Comparison of ENCODE assay signal across 14 cellular contexts in genomic region chr17:73151888-73152633, GRCh38. TPM values are rescaled to one million over a fixed set of nuclear protein-coding genes. Genes with fewer than 3 reads are reported as not detected.
DNase-seq lines count a peak whose midpoint lies in the region; ATAC-seq, FAIRE-seq and TF ChIP-seq lines count a peak whose summit lies in the region.
"Had no signal": no experiment of that assay in that cellular context is flagged by ENCODE, and none has a peak within 500 bp of the region (broad histone marks: within the 10 kb centered on the region; RNA-seq: fewer than 3 reads in every experiment).

No MANE protein-coding gene starts in this region.

- peaks cover 3% of the 10 kb centered on the region for H3K36me3 Mint-ChIP-seq in activated naive CD8-positive, alpha-beta T cell treated with anti-CD3 and anti-CD28 coated beads, Interleukin-2, amount 50 U/mL, for 24 hours (ENCODE audit: low read depth)
- no peaks in the 10 kb centered on the region for H3K36me3 Mint-ChIP-seq in progenitor cell of endocrine pancreas (ENCODE audit: insufficient read depth)

- DNase-seq in GDM1 (lab: John Stamatoyannopoulos, UW) (peak; percentile 35), NCI-H526 treated with DMSO at 0.1 percent for 48 hours (lab: John Stamatoyannopoulos, UW) (peak; percentile 51), progenitor cell of endocrine pancreas (ENCODE audit: low spot score, unreplicated experiment) (no peak), T1000 (lab: John Stamatoyannopoulos, UW) (no peak), urothelium cell line (ENCODE audit: low spot score) (no peak), NCI-H1092 (lab: John Stamatoyannopoulos, UW) (no peak)
- no peak for DNase-seq in activated naive CD8-positive, alpha-beta T cell treated with anti-CD3 and anti-CD28 coated beads, Interleukin-2, amount 50 U/mL, for 24 hours
- DNase-seq: dorsolateral prefrontal cortex, islet precursor cell, NCI-H2107, right cardiac atrium, T-helper 9 cell had no signal

- FAIRE-seq in urothelium cell line (lab: Jason Lieb, UNC), result no peak
- FAIRE-seq: frontal cortex had no signal

- peaks cover 11% of the 10 kb centered on the region for H3K9me3 Mint-ChIP-seq in activated naive CD8-positive, alpha-beta T cell treated with anti-CD3 and anti-CD28 coated beads, Interleukin-2, amount 50 U/mL, for 24 hours
- peaks cover 10% of the 10 kb centered on the region for H3K9me3 Mint-ChIP-seq in progenitor cell of endocrine pancreas (ENCODE audit: low read depth)

- H3K4me3 Mint-ChIP-seq in activated naive CD8-positive, alpha-beta T cell treated with anti-CD3 and anti-CD28 coated beads, Interleukin-2, amount 50 U/mL, for 24 hours, result no peak overlapping the region
- no peak overlapping the region for H3K4me3 Mint-ChIP-seq in progenitor cell of endocrine pancreas (ENCODE audit: low read depth)
- H3K4me3 Mint-ChIP-seq: IgD-negative memory B cell had no signal

- peak overlapping the region; percentile 63 for H3K27ac Mint-ChIP-seq in activated naive CD8-positive, alpha-beta T cell treated with anti-CD3 and anti-CD28 coated beads, Interleukin-2, amount 50 U/mL, for 24 hours
- peak overlapping the region; percentile 86 for H3K27ac Mint-ChIP-seq in progenitor cell of endocrine pancreas
- H3K27ac Mint-ChIP-seq: IgD-negative memory B cell had no signal

- peaks cover 25% of the 10 kb centered on the region for H3K4me1 Mint-ChIP-seq in activated naive CD8-positive, alpha-beta T cell treated with anti-CD3 and anti-CD28 coated beads, Interleukin-2, amount 50 U/mL, for 24 hours
- peaks cover 23% of the 10 kb centered on the region for H3K4me1 Mint-ChIP-seq in progenitor cell of endocrine pancreas (ENCODE audit: low read depth)

- ATAC-seq in activated naive CD8-positive, alpha-beta T cell treated with anti-CD3 and anti-CD28 coated beads, Interleukin-2, amount 50 U/mL, for 24 hours, result peak; percentile 67
- ATAC-seq: right cardiac atrium had no signal

- no peak for TF ChIP-seq CTCF in progenitor cell of endocrine pancreas (IDR thresholded peaks at IDR 0.05; ENCODE audit: unreplicated experiment)

- peaks cover 14% of the 10 kb centered on the region for H3K27me3 Mint-ChIP-seq in activated naive CD8-positive, alpha-beta T cell treated with anti-CD3 and anti-CD28 coated beads, Interleukin-2, amount 50 U/mL, for 24 hours
- peaks cover 48% of the 10 kb centered on the region for H3K27me3 Mint-ChIP-seq in progenitor cell of endocrine pancreas

RNA-seq across cellular contexts. Expression of gene SSTR2, which starts 12.7 kb away (rescaled TPM):
- 2.6 TPM in 2 replicates for total RNA-seq in progenitor cell of endocrine pancreas

RNA-seq across cellular contexts. Expression of gene COG1, which starts 40.8 kb away (rescaled TPM):
- 50.5 and 54.5 TPM in 2 replicates for total RNA-seq in progenitor cell of endocrine pancreas

RNA-seq across cellular contexts. Expression of gene SLC39A11, which starts 59.6 kb away (rescaled TPM):
- 18.0 and 20.5 TPM in 2 replicates for total RNA-seq in progenitor cell of endocrine pancreas

Comparison
In these comparisons a context has a peak if more than half of its experiments do, and no peak if none do; other contexts are left out.
1. DNase-seq: peak in GDM1 (single experiment) and NCI-H526 treated with DMSO at 0.1 percent for 48 hours (single experiment); none in activated naive CD8-positive, alpha-beta T cell treated with anti-CD3 and anti-CD28 coated beads, Interleukin-2, amount 50 U/mL, for 24 hours (single experiment), progenitor cell of endocrine pancreas (single experiment), T1000 (single experiment), urothelium cell line (single experiment) and NCI-H1092 (single experiment).